ENCODE assay signal across 2 cellular contexts in genomic region chr11:57545883-57546282, GRCh38.
TF ChIP-seq lines count a peak whose summit lies in the region.

No MANE protein-coding gene starts in this region.

TF ChIP-seq in HepG2, 621 proteins besides CTCF, POLR2A, EP300 and RAD21:
- TF ChIP-seq ZNF430 (CRISPR knock-in tag; IDR thresholded peaks at IDR 0.05) (no peak), PITX1 (CRISPR knock-in tag; IDR thresholded peaks at IDR 0.05) (no peak), AGO2 (optimal IDR thresholded peaks at IDR 0.05; ENCODE audit: low read depth, low read length) (peak; percentile 35), ZFAT (CRISPR knock-in tag; conservative IDR thresholded peaks at IDR 0.05) (no peak)

TF ChIP-seq in GM12891, 5 proteins besides CTCF, POLR2A, EP300 and RAD21:
- TF ChIP-seq TAF1 (IDR thresholded peaks at IDR 0.05; ENCODE audit: low read depth, low read length) (no peak), POU2F2 (IDR thresholded peaks at IDR 0.05; ENCODE audit: low read depth, low read length) (no peak), PAX5 (IDR thresholded peaks at IDR 0.05; ENCODE audit: insufficient read depth, low read length, severe bottlenecking) (no peak), SPI1 (IDR thresholded peaks at IDR 0.05; ENCODE audit: low read depth, low read length) (no peak), POLR2AphosphoS5 (IDR thresholded peaks at IDR 0.05; ENCODE audit: low read depth, low read length) (no peak)
TF ChIP-seq in GM12891: peak in this region for 0.
